Comparison of ENCODE assay signal across 1 cellular context in the genomic region with DNA sequence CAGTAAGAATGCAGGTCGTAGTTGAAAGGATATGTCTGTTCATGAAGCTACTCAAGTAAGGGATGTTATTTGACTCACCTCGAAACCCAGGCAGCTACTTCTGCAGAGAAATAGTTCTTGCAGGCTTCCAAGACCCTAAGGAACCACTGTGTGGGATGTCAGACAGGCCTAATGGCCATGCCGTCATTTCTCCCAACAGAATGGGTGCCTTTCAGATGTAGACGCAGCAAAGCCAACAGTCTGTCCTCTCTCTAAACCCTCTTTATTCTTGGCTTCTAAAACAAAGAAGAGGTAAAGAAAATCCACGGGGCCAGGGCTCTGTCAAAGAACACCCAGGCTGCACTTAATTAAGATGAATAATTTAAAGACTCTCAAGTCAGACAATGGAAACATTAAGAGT.
TF ChIP-seq lines count a peak whose summit lies in the region.

No MANE protein-coding gene starts in this region.

TF ChIP-seq in H1, 55 proteins besides CTCF, POLR2A, EP300 and RAD21:
- TF ChIP-seq SAP30 (IDR thresholded peaks at IDR 0.05; ENCODE audit: insufficient read depth, insufficient replicate concordance, low read length) (no peak), SIRT6 (IDR thresholded peaks at IDR 0.05; ENCODE audit: low read length) (no peak), TBP (IDR thresholded peaks at IDR 0.05; ENCODE audit: low read depth, low read length) (no peak), SP2 (IDR thresholded peaks at IDR 0.05; ENCODE audit: low read length) (no peak), ASH2L (IDR thresholded peaks at IDR 0.05; ENCODE audit: low read length) (no peak), USF2 (IDR thresholded peaks at IDR 0.05; ENCODE audit: low read length) (no peak), CREB1 (IDR thresholded peaks at IDR 0.05) (no peak), NANOG (IDR thresholded peaks at IDR 0.05; ENCODE audit: insufficient read depth, low read depth, low read length, poor library complexity, severe bottlenecking) (no peak), SRF (IDR thresholded peaks at IDR 0.05; ENCODE audit: low read depth, low read length) (no peak), SIX5 (IDR thresholded peaks at IDR 0.05; ENCODE audit: low read depth, low read length) (no peak), SUZ12 (IDR thresholded peaks at IDR 0.05; ENCODE audit: low read length) (no peak)
- TF ChIP-seq, protein P1, sequence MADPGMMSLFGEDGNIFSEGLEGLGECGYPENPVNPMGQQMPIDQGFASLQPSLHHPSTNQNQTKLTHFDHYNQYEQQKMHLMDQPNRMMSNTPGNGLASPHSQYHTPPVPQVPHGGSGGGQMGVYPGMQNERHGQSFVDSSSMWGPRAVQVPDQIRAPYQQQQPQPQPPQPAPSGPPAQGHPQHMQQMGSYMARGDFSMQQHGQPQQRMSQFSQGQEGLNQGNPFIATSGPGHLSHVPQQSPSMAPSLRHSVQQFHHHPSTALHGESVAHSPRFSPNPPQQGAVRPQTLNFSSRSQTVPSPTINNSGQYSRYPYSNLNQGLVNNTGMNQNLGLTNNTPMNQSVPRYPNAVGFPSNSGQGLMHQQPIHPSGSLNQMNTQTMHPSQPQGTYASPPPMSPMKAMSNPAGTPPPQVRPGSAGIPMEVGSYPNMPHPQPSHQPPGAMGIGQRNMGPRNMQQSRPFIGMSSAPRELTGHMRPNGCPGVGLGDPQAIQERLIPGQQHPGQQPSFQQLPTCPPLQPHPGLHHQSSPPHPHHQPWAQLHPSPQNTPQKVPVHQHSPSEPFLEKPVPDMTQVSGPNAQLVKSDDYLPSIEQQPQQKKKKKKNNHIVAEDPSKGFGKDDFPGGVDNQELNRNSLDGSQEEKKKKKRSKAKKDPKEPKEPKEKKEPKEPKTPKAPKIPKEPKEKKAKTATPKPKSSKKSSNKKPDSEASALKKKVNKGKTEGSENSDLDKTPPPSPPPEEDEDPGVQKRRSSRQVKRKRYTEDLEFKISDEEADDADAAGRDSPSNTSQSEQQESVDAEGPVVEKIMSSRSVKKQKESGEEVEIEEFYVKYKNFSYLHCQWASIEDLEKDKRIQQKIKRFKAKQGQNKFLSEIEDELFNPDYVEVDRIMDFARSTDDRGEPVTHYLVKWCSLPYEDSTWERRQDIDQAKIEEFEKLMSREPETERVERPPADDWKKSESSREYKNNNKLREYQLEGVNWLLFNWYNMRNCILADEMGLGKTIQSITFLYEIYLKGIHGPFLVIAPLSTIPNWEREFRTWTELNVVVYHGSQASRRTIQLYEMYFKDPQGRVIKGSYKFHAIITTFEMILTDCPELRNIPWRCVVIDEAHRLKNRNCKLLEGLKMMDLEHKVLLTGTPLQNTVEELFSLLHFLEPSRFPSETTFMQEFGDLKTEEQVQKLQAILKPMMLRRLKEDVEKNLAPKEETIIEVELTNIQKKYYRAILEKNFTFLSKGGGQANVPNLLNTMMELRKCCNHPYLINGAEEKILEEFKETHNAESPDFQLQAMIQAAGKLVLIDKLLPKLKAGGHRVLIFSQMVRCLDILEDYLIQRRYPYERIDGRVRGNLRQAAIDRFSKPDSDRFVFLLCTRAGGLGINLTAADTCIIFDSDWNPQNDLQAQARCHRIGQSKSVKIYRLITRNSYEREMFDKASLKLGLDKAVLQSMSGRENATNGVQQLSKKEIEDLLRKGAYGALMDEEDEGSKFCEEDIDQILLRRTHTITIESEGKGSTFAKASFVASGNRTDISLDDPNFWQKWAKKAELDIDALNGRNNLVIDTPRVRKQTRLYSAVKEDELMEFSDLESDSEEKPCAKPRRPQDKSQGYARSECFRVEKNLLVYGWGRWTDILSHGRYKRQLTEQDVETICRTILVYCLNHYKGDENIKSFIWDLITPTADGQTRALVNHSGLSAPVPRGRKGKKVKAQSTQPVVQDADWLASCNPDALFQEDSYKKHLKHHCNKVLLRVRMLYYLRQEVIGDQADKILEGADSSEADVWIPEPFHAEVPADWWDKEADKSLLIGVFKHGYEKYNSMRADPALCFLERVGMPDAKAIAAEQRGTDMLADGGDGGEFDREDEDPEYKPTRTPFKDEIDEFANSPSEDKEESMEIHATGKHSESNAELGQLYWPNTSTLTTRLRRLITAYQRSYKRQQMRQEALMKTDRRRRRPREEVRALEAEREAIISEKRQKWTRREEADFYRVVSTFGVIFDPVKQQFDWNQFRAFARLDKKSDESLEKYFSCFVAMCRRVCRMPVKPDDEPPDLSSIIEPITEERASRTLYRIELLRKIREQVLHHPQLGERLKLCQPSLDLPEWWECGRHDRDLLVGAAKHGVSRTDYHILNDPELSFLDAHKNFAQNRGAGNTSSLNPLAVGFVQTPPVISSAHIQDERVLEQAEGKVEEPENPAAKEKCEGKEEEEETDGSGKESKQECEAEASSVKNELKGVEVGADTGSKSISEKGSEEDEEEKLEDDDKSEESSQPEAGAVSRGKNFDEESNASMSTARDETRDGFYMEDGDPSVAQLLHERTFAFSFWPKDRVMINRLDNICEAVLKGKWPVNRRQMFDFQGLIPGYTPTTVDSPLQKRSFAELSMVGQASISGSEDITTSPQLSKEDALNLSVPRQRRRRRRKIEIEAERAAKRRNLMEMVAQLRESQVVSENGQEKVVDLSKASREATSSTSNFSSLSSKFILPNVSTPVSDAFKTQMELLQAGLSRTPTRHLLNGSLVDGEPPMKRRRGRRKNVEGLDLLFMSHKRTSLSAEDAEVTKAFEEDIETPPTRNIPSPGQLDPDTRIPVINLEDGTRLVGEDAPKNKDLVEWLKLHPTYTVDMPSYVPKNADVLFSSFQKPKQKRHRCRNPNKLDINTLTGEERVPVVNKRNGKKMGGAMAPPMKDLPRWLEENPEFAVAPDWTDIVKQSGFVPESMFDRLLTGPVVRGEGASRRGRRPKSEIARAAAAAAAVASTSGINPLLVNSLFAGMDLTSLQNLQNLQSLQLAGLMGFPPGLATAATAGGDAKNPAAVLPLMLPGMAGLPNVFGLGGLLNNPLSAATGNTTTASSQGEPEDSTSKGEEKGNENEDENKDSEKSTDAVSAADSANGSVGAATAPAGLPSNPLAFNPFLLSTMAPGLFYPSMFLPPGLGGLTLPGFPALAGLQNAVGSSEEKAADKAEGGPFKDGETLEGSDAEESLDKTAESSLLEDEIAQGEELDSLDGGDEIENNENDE (IDR thresholded peaks at IDR 0.05; ENCODE audit: insufficient replicate concordance, low read length) = no peak
